10 cellular contexts compared by ENCODE assay signal in the genomic region with DNA sequence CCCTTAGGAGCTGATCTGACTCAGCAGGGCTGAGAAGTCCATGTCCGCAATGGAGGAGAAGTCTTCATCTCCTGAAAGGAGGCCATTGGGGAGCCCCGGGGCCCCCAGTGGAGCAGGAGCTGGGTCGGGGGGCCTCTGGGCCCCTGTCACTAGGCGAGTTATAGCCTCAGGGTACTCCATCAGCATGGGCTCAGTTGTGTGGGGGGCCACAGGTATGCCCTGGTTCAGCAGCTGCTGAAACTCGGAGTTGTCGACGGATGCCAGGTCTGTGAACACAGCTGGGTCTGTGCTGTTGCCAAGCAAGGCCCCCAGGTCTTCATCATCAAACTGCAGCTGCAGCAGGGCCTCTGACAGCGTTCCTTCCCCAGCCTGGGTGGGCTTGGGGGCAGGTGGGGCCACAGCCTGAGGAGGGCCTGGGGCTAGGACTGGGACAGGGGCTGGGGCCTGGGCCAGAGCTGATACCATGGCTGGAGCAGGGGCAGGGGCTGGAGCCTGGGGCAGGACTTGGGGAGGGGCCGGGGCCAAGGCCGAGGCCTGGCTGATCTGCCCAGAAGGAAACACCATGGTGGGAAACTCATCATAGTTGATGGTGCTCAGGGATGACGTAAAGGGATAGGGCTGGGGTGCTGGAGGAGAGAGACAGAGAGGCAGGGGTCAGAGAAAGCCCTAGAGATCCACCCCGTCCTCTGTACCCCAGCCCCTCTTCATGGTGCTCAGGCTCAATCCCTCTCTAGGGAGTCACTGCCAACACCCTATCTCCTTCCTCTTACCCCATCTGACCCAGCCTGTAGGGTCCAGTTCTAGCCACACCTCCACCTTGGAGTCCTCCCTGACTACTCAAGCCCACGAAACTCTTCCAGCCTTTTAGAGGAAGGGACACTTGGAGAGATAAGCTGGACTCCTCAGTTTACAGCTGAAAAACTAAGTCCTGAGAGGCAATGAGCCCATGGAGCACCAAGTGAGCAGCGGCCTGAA. TPM values are rescaled to one million over a fixed set of nuclear protein-coding genes. Genes with fewer than 3 reads are reported as not detected.
A peak's percentile ranks its signal among the peaks of the same experiment; 100 is the strongest.
DNase-seq lines count a peak whose midpoint lies in the region; ATAC-seq and TF ChIP-seq lines count a peak whose summit lies in the region.
"Had no signal": no experiment of that assay in that cellular context is flagged by ENCODE, and none has a peak within 500 bp of the region (broad histone marks: within the 10 kb centered on the region; RNA-seq: fewer than 3 reads in every experiment).

No MANE protein-coding gene starts in this region.

- peaks cover 49% of the 10 kb centered on the region for H4K20me1 ChIP-seq in BLaER1

- TF ChIP-seq POLR2A in GM19193 (IDR thresholded peaks at IDR 0.05; ENCODE audit: extremely low read depth, insufficient read depth, insufficient read length), result peak; percentile 14

- H3K27me3 ChIP-seq in BLaER1 (no peaks in the 10 kb centered on the region), BE2C (no peaks in the 10 kb centered on the region)

- no peak for TF ChIP-seq CTCF in brain (conservative IDR thresholded peaks at IDR 0.05)
- TF ChIP-seq CTCF in BE2C (IDR thresholded peaks at IDR 0.05; ENCODE audit: low read depth, low read length), result no peak

- H3K4me1 Mint-ChIP-seq in brain, result peaks cover 32% of the 10 kb centered on the region
- peaks cover 44 to 77% (median 60%) of the 10 kb centered on the region in 4 donors for H3K4me1 Mint-ChIP-seq in naive thymus-derived CD8-positive, alpha-beta T cell

- H3K4me3 Mint-ChIP-seq in brain, result peak overlapping the region in 3 of 5 experiments; percentile 18 to 39 (median 21)
- peak overlapping the region in 5 of 10 donors; percentile 10 to 62 (median 30) for H3K4me3 Mint-ChIP-seq in naive thymus-derived CD8-positive, alpha-beta T cell

- peak overlapping the region; percentile 95 for H3K27ac ChIP-seq in BLaER1

- H3K27me3 Mint-ChIP-seq in brain, result no peaks in the 10 kb centered on the region
- peaks cover 0 to 2% (median 0%) of the 10 kb centered on the region in 5 donors for H3K27me3 Mint-ChIP-seq in naive thymus-derived CD8-positive, alpha-beta T cell

- POLR2A ChIA-PET in naive thymus-derived CD8-positive, alpha-beta T cell (lab: Charles Lee), result interaction anchor here (0.7 to 34.7 kb wide), 6 partner anchors 8 to 157 kb away, joined by 3 to 1068 read pairs (median 15); a partner anchor contains a TSS

- no peak for DNase-seq in naive thymus-derived CD8-positive, alpha-beta T cell
- DNase-seq in iPS-NIHi11 (ENCODE audit: low spot score) (no peak), BE2C (no peak)
- DNase-seq: NCI-H2171, nucleus accumbens had no signal

- H3K36me3 ChIP-seq in BLaER1 (peaks cover 88% of the 10 kb centered on the region), BE2C (no peaks in the 10 kb centered on the region; the same call in none of the 2 replicates)

- no peak overlapping the region; the same call in 1 of the 2 replicates for H3K4me3 ChIP-seq in BLaER1
- no peak overlapping the region for H3K4me3 ChIP-seq in BE2C (ENCODE audit: low read depth, low read length)

- peak overlapping the region; percentile 96 for H3K4me2 ChIP-seq in BLaER1

- no peak for ATAC-seq in naive thymus-derived CD8-positive, alpha-beta T cell
- ATAC-seq in GM21390 (IDR thresholded peaks at IDR 0.05; ENCODE audit: unreplicated experiment), result no peak
- no peak for ATAC-seq in GM19395 (IDR thresholded peaks at IDR 0.05; ENCODE audit: unreplicated experiment)

- H3K9me3 ChIP-seq in BLaER1 (no peaks in the 10 kb centered on the region), BE2C (no peaks in the 10 kb centered on the region)

- no peaks in the 10 kb centered on the region for H3K9me3 Mint-ChIP-seq in brain
- H3K9me3 Mint-ChIP-seq in naive thymus-derived CD8-positive, alpha-beta T cell, result no peaks in the 10 kb centered on the region

- peak overlapping the region; percentile 89; the same call in 1 of the 2 replicates for H3K9ac ChIP-seq in BLaER1

- peaks cover 44% of the 10 kb centered on the region for H3K36me3 Mint-ChIP-seq in brain
- H3K36me3 Mint-ChIP-seq in naive thymus-derived CD8-positive, alpha-beta T cell, result peaks cover 0 to 77% (median 20%) of the 10 kb centered on the region in 3 donors

- H3K4me1 ChIP-seq in BLaER1, result peaks cover 49% of the 10 kb centered on the region
- H3K4me1 ChIP-seq in BE2C, result peaks cover 11% of the 10 kb centered on the region

- peak overlapping the region; percentile 26 to 99 (median 75) for H3K27ac Mint-ChIP-seq in brain
- peak overlapping the region; percentile 14 to 99 (median 98) for H3K27ac Mint-ChIP-seq in naive thymus-derived CD8-positive, alpha-beta T cell

RNA-seq across cellular contexts. Expression of a gene that starts 8.1 kb away (rescaled TPM):
- 83.9 TPM for polyA plus RNA-seq in brain (ENCODE audit: insufficient read depth, low read depth, low replicate concordance)
- total RNA-seq in naive thymus-derived CD8-positive, alpha-beta T cell, result 100 to 1,000 TPM; 175 to 184 TPM
- polyA plus RNA-seq in naive thymus-derived CD8-positive, alpha-beta T cell, result 10 to 100 TPM; 38.4 to 69.8 (median 56.6) TPM
- 108 TPM for polyA plus RNA-seq in BE2C (2012; ENCODE audit: insufficient read depth, insufficient read length, low read depth)

RNA-seq across cellular contexts. Expression of a gene that starts 16.8 kb away (rescaled TPM):
- 33.7 TPM for polyA plus RNA-seq in brain (ENCODE audit: insufficient read depth, low read depth, low replicate concordance)
- 100 to 1,000 TPM; 155 to 157 TPM for total RNA-seq in naive thymus-derived CD8-positive, alpha-beta T cell
- 100 to 1,000 TPM; 118 to 238 (median 140) TPM for polyA plus RNA-seq in naive thymus-derived CD8-positive, alpha-beta T cell
- 10.8 TPM for polyA plus RNA-seq in BE2C (2012; ENCODE audit: insufficient read depth, insufficient read length, low read depth)

RNA-seq across cellular contexts. Expression of a gene that starts 39.1 kb away (rescaled TPM):
- polyA plus RNA-seq in brain (ENCODE audit: insufficient read depth, low read depth, low replicate concordance), result 29.6 TPM
- total RNA-seq in naive thymus-derived CD8-positive, alpha-beta T cell, result 10 to 100 TPM; 57.4 to 64.2 TPM
- polyA plus RNA-seq in naive thymus-derived CD8-positive, alpha-beta T cell, result 1 to 10 TPM in 2 of 3 donors, under 1 TPM in 1; 0.96 to 6.5 (median 2.2) TPM
- 84.2 TPM for polyA plus RNA-seq in BE2C (2012; ENCODE audit: insufficient read depth, insufficient read length, low read depth)

RNA-seq across cellular contexts. Expression of a gene that starts 40.6 kb away (rescaled TPM):
- polyA plus RNA-seq in brain (ENCODE audit: insufficient read depth, low read depth, low replicate concordance), result 79.2 TPM
- total RNA-seq in naive thymus-derived CD8-positive, alpha-beta T cell, result 10 to 100 TPM; 61.6 to 66.3 TPM
- 10 to 100 TPM in 2 of 3 donors, 1 to 10 TPM in 1; 8.7 to 20.5 (median 12.7) TPM for polyA plus RNA-seq in naive thymus-derived CD8-positive, alpha-beta T cell
- polyA plus RNA-seq in BE2C (2012; ENCODE audit: insufficient read depth, insufficient read length, low read depth), result 38.5 TPM

RNA-seq across cellular contexts. Expression of a gene that starts 57.4 kb away (rescaled TPM):
- 93.3 TPM for polyA plus RNA-seq in brain (ENCODE audit: insufficient read depth, low read depth, low replicate concordance)
- total RNA-seq in naive thymus-derived CD8-positive, alpha-beta T cell, result 100 to 1,000 TPM; 105 to 125 TPM
- 10 to 100 TPM; 38.0 to 57.3 (median 54.0) TPM for polyA plus RNA-seq in naive thymus-derived CD8-positive, alpha-beta T cell
- 105 TPM for polyA plus RNA-seq in BE2C (2012; ENCODE audit: insufficient read depth, insufficient read length, low read depth)
